In genomic region chr17:9676084-9676483, GRCh38 we compare ENCODE assay signal across 13 cellular contexts. TPM values are rescaled to one million over a fixed set of nuclear protein-coding genes. Genes with fewer than 3 reads are reported as not detected.
A peak's percentile ranks its signal among the peaks of the same experiment; 100 is the strongest.
DNase-seq lines count a peak whose midpoint lies in the region; ATAC-seq and TF ChIP-seq lines count a peak whose summit lies in the region.
"Had no signal": no experiment of that assay in that cellular context is flagged by ENCODE, and none has a peak within 500 bp of the region (broad histone marks: within the 10 kb centered on the region; RNA-seq: fewer than 3 reads in every experiment).

No MANE protein-coding gene starts in this region.

- intact Hi-C loops in PC-3 (cut with micrococcal nuclease) (loop anchor here (1.0 to 2.0 kb wide), 2 partner anchors 31 to 99 kb away; partner anchors contain the start of gene USP43), CD14-positive monocyte (cut with micrococcal nuclease) (no loop called here)

- peaks cover 6% of the 10 kb centered on the region for H3F3A ChIP-seq in PC-3 (ENCODE audit: low read length, unreplicated experiment)

- H3K9ac ChIP-seq in PC-3 (ENCODE audit: low read length), result no peak overlapping the region

- H3K36me3 Mint-ChIP-seq in osteocyte (ENCODE audit: unreplicated experiment) (peaks cover 18% of the 10 kb centered on the region), CD14-positive monocyte (no peaks in the 10 kb centered on the region)

- H3K36me3 ChIP-seq in PC-3 (ENCODE audit: low read depth, low read length), result peaks cover 12% of the 10 kb centered on the region
- H3K36me3 ChIP-seq: ascending aorta had no signal

- peak; percentile 6 for DNase-seq in EH (ENCODE audit: low read depth)
- DNase-seq in PC-3, result peak; percentile 22
- no peak for DNase-seq in epithelial cell of prostate (ENCODE audit: low read depth, low spot score)
- DNase-seq in osteocyte (ENCODE audit: extremely low spot score, unreplicated experiment), result no peak
- no peak for DNase-seq in CD14-positive monocyte (ENCODE audit: low spot score)
- DNase-seq in GM19240 (ENCODE audit: insufficient read length, low spot score), result no peak
- DNase-seq: activated CD4-positive, alpha-beta T cell treated with anti-CD3 and anti-CD28 coated beads for 1 hour; naive thymus-derived CD8-positive, alpha-beta T cell; NCI-H345; SIG-M5 had no signal

- H3K4me3 ChIP-seq in PC-3 (ENCODE audit: low read length), result no peak overlapping the region
- H3K4me3 ChIP-seq: ascending aorta had no signal

- POLR2A ChIA-PET in PC-3 (lab: Charles Lee; ENCODE audit: unreplicated experiment), result no interaction called here

- no peaks in the 10 kb centered on the region for H3K79me2 ChIP-seq in PC-3 (ENCODE audit: low read length)

- no peaks in the 10 kb centered on the region for H3K4me1 Mint-ChIP-seq in osteocyte (ENCODE audit: unreplicated experiment)
- no peaks in the 10 kb centered on the region for H3K4me1 Mint-ChIP-seq in CD14-positive monocyte
- H3K4me1 Mint-ChIP-seq: naive thymus-derived CD8-positive, alpha-beta T cell had no signal

- H3K27ac ChIP-seq in PC-3 (ENCODE audit: low read length) (peak overlapping the region; percentile 94), epithelial cell of prostate (peak overlapping the region; percentile 95)
- H3K27ac ChIP-seq: ascending aorta had no signal

- H2AFZ ChIP-seq in PC-3 (ENCODE audit: low read length), result no peak overlapping the region

- TF ChIP-seq CTCF in PC-3 (conservative IDR thresholded peaks at IDR 0.05; ENCODE audit: low read depth, low read length), result peak; percentile 51
- peak; percentile 60 for TF ChIP-seq CTCF in osteocyte (IDR thresholded peaks at IDR 0.05)
- TF ChIP-seq CTCF in CD14-positive monocyte (IDR thresholded peaks at IDR 0.05), result no peak

- no peaks in the 10 kb centered on the region for H4K20me1 ChIP-seq in PC-3 (ENCODE audit: low read length)

- no peak overlapping the region for H3K4me2 ChIP-seq in PC-3 (ENCODE audit: low read length)

- ATAC-seq in PC-3 (no peak), HG03520 (IDR thresholded peaks at IDR 0.05; ENCODE audit: unreplicated experiment) (no peak), HG02885 (IDR thresholded peaks at IDR 0.05; ENCODE audit: poor library complexity, unreplicated experiment) (no peak)
- ATAC-seq: naive thymus-derived CD8-positive, alpha-beta T cell had no signal

- H3K4me1 ChIP-seq in PC-3 (ENCODE audit: insufficient read depth, low read length), result peaks cover 19% of the 10 kb centered on the region
- H3K4me1 ChIP-seq: ascending aorta had no signal

- CTCF ChIA-PET in PC-3 (lab: Charles Lee), result no interaction called here

- no peak overlapping the region for H3K4me3 Mint-ChIP-seq in osteocyte (ENCODE audit: unreplicated experiment)
- H3K4me3 Mint-ChIP-seq in CD14-positive monocyte, result no peak overlapping the region
- H3K4me3 Mint-ChIP-seq: naive thymus-derived CD8-positive, alpha-beta T cell had no signal

- H3K9me3 ChIP-seq in PC-3 (ENCODE audit: low read length), result 0 out of 2 replicates have a peak, but pooled peaks cover 7% of the 10 kb centered on the region

- H3K27me3 Mint-ChIP-seq in osteocyte (ENCODE audit: unreplicated experiment) (no peaks in the 10 kb centered on the region), CD14-positive monocyte (ENCODE audit: low read depth in 3 of 3) (peaks cover 0 to 4% (median 3%) of the 10 kb centered on the region in 3 donors)

- no TSS peak for BruUV-seq in PC-3 (replicated peaks; lab: Mats Ljungman, UMichigan)

- H3K27me3 ChIP-seq in PC-3 (ENCODE audit: low read length), result no peaks in the 10 kb centered on the region
- H3K27me3 ChIP-seq: ascending aorta had no signal

- no peaks in the 10 kb centered on the region for H3K9me2 ChIP-seq in PC-3 (replicated peaks; ENCODE audit: low read length)

- peaks cover 8% of the 10 kb centered on the region for H3K9me3 Mint-ChIP-seq in osteocyte (ENCODE audit: unreplicated experiment)
- peaks cover 0 to 14% (median 10%) of the 10 kb centered on the region in 7 donors for H3K9me3 Mint-ChIP-seq in CD14-positive monocyte

- H3K27ac Mint-ChIP-seq in osteocyte (ENCODE audit: unreplicated experiment) (no peak overlapping the region), CD14-positive monocyte (no peak overlapping the region)
- H3K27ac Mint-ChIP-seq: naive thymus-derived CD8-positive, alpha-beta T cell had no signal

RNA-seq across cellular contexts. Expression of gene USP43, which starts 30.8 kb away (rescaled TPM):
- total RNA-seq in PC-3 (2014; rRNA removed) (8.1 and 10.0 TPM in 2 replicates), osteocyte (3.8 TPM in 2 replicates)
- under 1 TPM in 1 of 2 donors, not detected in 1; 0.05 TPM for polyA plus RNA-seq in CD14-positive monocyte
- total RNA-seq: ascending aorta had no signal
- polyA plus RNA-seq: naive thymus-derived CD8-positive, alpha-beta T cell had no signal

Comparison
In these comparisons a context has a peak if more than half of its experiments do, and no peak if none do; other contexts are left out.
1. DNase-seq: peak in EH (single experiment) and PC-3 (single experiment); none in epithelial cell of prostate (single experiment), osteocyte (single experiment), CD14-positive monocyte (single experiment) and GM19240 (single experiment).